Comparison of ENCODE assay signal across 8 cellular contexts in the genomic region with DNA sequence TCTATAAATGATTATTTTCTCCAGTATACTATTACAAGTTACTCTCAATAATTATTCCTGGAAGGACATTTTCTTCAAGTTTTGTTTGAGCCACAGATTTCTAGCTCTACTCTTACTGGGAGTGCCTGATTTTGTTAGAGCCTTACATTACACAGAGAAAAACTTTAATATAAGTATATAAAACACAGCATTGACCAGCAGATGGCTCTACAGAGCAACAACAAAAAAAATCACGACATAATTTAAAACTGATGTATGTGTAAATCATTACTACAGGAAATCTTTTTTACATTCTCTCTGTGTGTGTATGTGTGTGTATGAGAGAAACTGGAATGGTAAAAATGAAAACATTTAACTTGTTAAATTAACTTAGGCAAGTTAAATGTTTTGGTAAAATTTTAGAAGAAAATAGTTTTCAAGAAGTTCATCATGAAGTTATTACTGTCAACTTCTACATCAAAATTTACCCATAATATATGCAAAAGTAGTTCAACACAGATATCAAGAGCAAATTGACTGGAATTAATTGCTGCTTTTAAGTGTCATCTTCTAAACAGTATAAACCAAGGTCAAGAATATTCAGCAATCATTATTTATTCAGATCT.
A peak's percentile ranks its signal among the peaks of the same experiment; 100 is the strongest.
DNase-seq lines count a peak whose midpoint lies in the region; ATAC-seq, FAIRE-seq and TF ChIP-seq lines count a peak whose summit lies in the region.

No MANE protein-coding gene starts in this region.

- no peak overlapping the region for H3K27ac Mint-ChIP-seq in activated CD4-positive, alpha-beta T cell treated with anti-CD3 and anti-CD28 coated beads for 36 hours
- no peak overlapping the region for H3K27ac Mint-ChIP-seq in stimulated activated memory B cell treated with anti-CD40 and anti-IgM and Interleukin-4, amounts not matched to agents 10 μg/mL and 1 μg/mL and 100 μg/mL, for 72 hours

- TF ChIP-seq CTCF in LNCAP (IDR thresholded peaks at IDR 0.05): peak; percentile 45; the same call in 1 of the 2 replicates

- no peaks in the 10 kb centered on the region for H3K4me1 Mint-ChIP-seq in activated CD4-positive, alpha-beta T cell treated with anti-CD3 and anti-CD28 coated beads for 36 hours
- H3K4me1 Mint-ChIP-seq in stimulated activated memory B cell treated with anti-CD40 and anti-IgM and Interleukin-4, amounts not matched to agents 10 μg/mL and 1 μg/mL and 100 μg/mL, for 72 hours: no peaks in the 10 kb centered on the region

- no peaks in the 10 kb centered on the region for H3K27me3 Mint-ChIP-seq in activated CD4-positive, alpha-beta T cell treated with anti-CD3 and anti-CD28 coated beads for 36 hours
- H3K27me3 Mint-ChIP-seq in stimulated activated memory B cell treated with anti-CD40 and anti-IgM and Interleukin-4, amounts not matched to agents 10 μg/mL and 1 μg/mL and 100 μg/mL, for 72 hours: no peaks in the 10 kb centered on the region

- no peak for ATAC-seq in activated CD4-positive, alpha-beta T cell treated with anti-CD3 and anti-CD28 coated beads for 36 hours
- peak; percentile 46 for ATAC-seq in sciatic nerve
- ATAC-seq in stimulated activated memory B cell treated with anti-CD40 and anti-IgM and Interleukin-4, amounts not matched to agents 10 μg/mL and 1 μg/mL and 100 μg/mL, for 72 hours: no peak

- DNase-seq in activated CD4-positive, alpha-beta T cell treated with anti-CD3 and anti-CD28 coated beads for 36 hours: peak; percentile 14
- DNase-seq in activated CD4-positive, alpha-beta T cell treated with anti-CD3 and anti-CD28 coated beads for 48 hours: no peak
- peak; percentile 24 for DNase-seq in globus pallidus (ENCODE audit: low spot score)
- DNase-seq in sciatic nerve (ENCODE audit: low spot score): no peak
- DNase-seq in C1 segment of cervical spinal cord (lab: John Stamatoyannopoulos, UW): no peak

- H3K36me3 Mint-ChIP-seq in activated CD4-positive, alpha-beta T cell treated with anti-CD3 and anti-CD28 coated beads for 36 hours (ENCODE audit: low read depth): no peaks in the 10 kb centered on the region
- no peaks in the 10 kb centered on the region for H3K36me3 Mint-ChIP-seq in stimulated activated memory B cell treated with anti-CD40 and anti-IgM and Interleukin-4, amounts not matched to agents 10 μg/mL and 1 μg/mL and 100 μg/mL, for 72 hours

- no peaks in the 10 kb centered on the region for H3K9me3 Mint-ChIP-seq in activated CD4-positive, alpha-beta T cell treated with anti-CD3 and anti-CD28 coated beads for 36 hours (ENCODE audit: low read depth)
- no peaks in the 10 kb centered on the region for H3K9me3 Mint-ChIP-seq in stimulated activated memory B cell treated with anti-CD40 and anti-IgM and Interleukin-4, amounts not matched to agents 10 μg/mL and 1 μg/mL and 100 μg/mL, for 72 hours

- POLR2A ChIA-PET in activated CD4-positive, alpha-beta T cell treated with anti-CD3 and anti-CD28 coated beads for 36 hours (lab: Charles Lee): no interaction called here

- no peak overlapping the region for H3K4me3 Mint-ChIP-seq in activated CD4-positive, alpha-beta T cell treated with anti-CD3 and anti-CD28 coated beads for 36 hours
- no peak overlapping the region for H3K4me3 Mint-ChIP-seq in stimulated activated memory B cell treated with anti-CD40 and anti-IgM and Interleukin-4, amounts not matched to agents 10 μg/mL and 1 μg/mL and 100 μg/mL, for 72 hours

- FAIRE-seq in TTC549 (lab: Jason Lieb, UNC): peak; percentile 93

- intact Hi-C loops in activated CD4-positive, alpha-beta T cell treated with anti-CD3 and anti-CD28 coated beads for 36 hours (cut with DNase I, micrococcal nuclease): loop anchor here (1.0 to 10.0 kb wide), 4 partner anchors 169 to 635 kb away; no protein-coding TSS in a partner anchor
- intact Hi-C loops in sciatic nerve (cut with DNase I): no loop called here

- CTCF ChIA-PET in activated CD4-positive, alpha-beta T cell treated with anti-CD3 and anti-CD28 coated beads for 36 hours (lab: Charles Lee): interaction anchor here (0.7 to 4.7 kb wide), 12 partner anchors 19 to 204 kb away, joined by 3 to 42 read pairs (median 4); partner anchors contain the start of gene UGP2

Comparison
In these comparisons a context has a peak if more than half of its experiments do, and no peak if none do; other contexts are left out.
1. DNase-seq: peak in activated CD4-positive, alpha-beta T cell treated with anti-CD3 and anti-CD28 coated beads for 36 hours (single experiment) and globus pallidus (single experiment); none in activated CD4-positive, alpha-beta T cell treated with anti-CD3 and anti-CD28 coated beads for 48 hours (single experiment), sciatic nerve (single experiment) and C1 segment of cervical spinal cord (0 of 14).